Comparison of ENCODE assay signal across 8 cellular contexts in genomic region chr1:156385534-156386031, GRCh38. TPM values are rescaled to one million over a fixed set of nuclear protein-coding genes. Genes with fewer than 3 reads are reported as not detected.
DNase-seq lines count a peak whose midpoint lies in the region; TF ChIP-seq lines count a peak whose summit lies in the region.

No MANE protein-coding gene starts in this region.

- BruUV-seq in A673 (replicated peaks; lab: Mats Ljungman, UMichigan), result no TSS peak

- H3K36me3 ChIP-seq in A673 (ENCODE audit: insufficient read depth, low read length, poor library complexity, severe bottlenecking), result no peaks in the 10 kb centered on the region

- intact Hi-C loops in A673 (cut with micrococcal nuclease; ENCODE audit: unreplicated experiment), result loop anchor here (1.0 kb wide), 1 partner anchor 59 kb away; no protein-coding TSS in a partner anchor

- TF ChIP-seq CTCF in A673 (conservative IDR thresholded peaks at IDR 0.05; ENCODE audit: low read depth, low read length) (peak; percentile 96), GM20000 (IDR thresholded peaks at IDR 0.05; ENCODE audit: extremely low read depth, missing control alignments) (peak; percentile 57)

- H3K27me3 ChIP-seq in A673 (replicated peaks; ENCODE audit: insufficient read depth, low read depth, low read length, poor library complexity), result peaks cover 14% of the 10 kb centered on the region

- H3K27ac ChIP-seq in A673 (ENCODE audit: low read depth, low read length, poor library complexity, severe bottlenecking), result no peak overlapping the region

- CTCF ChIA-PET in A673 (lab: Charles Lee), result interaction anchor here (0.5 to 3.8 kb wide), 36 partner anchors 8 to 655 kb away, joined by 3 to 98 read pairs (median 4); partner anchors contain the start of gene NAXE

- H3K4me1 ChIP-seq in A673 (ENCODE audit: insufficient read depth, low read length, poor library complexity, severe bottlenecking), result no peaks in the 10 kb centered on the region

- no peak overlapping the region for H3K4me3 ChIP-seq in A673 (ENCODE audit: low read depth, low read length, poor library complexity, severe bottlenecking)

- DNase-seq in A673 (ENCODE audit: low spot score) (peak; percentile 83), GM20000 (ENCODE audit: low spot score) (peak; percentile 87), NCI-H345 treated with DMSO at 0.1 percent for 48 hours (lab: John Stamatoyannopoulos, UW; ENCODE audit: unreplicated experiment) (peak; percentile 98), left kidney (ENCODE audit: low read depth, low spot score) (peak; percentile 85), GF-D8 (lab: John Stamatoyannopoulos, UW) (no peak)
- peak; percentile 75 for DNase-seq in activated CD4-positive, CD25-positive, alpha-beta regulatory T cell treated with anti-CD3 and anti-CD28 coated beads, Interleukin-2, amount 50 U/mL, for 72 hours
- DNase-seq in central memory CD4-positive, alpha-beta T cell, result peak; percentile 76
- peak; percentile 42 to 58 (median 53) for DNase-seq in stimulated activated CD4-positive, alpha-beta T cell treated with anti-CD3 and anti-CD28 coated beads, TNF-alpha, amount 100 ng/mL, for 1 hour (ENCODE audit: low read depth in 3 of 3, low spot score in 1 of 3)

- POLR2A ChIA-PET in A673 (lab: Charles Lee; ENCODE audit: low non-redundant PET), result interaction anchor here (0.7 kb wide), 1 partner anchor 45 kb away, joined by 6 read pairs; no protein-coding TSS in a partner anchor

- H3K9me3 ChIP-seq in A673 (ENCODE audit: low read depth, low read length, poor library complexity, severe bottlenecking), result no peaks in the 10 kb centered on the region

RNA-seq across cellular contexts. Expression of gene RHBG, which starts 16.6 kb away (rescaled TPM):
- not detected in 2 replicates for total RNA-seq in A673 (2021)

RNA-seq across cellular contexts. Expression of gene TSACC, which starts 47.3 kb away (rescaled TPM):
- 1.0 TPM in 1 of 2 replicates, not detected in the other for total RNA-seq in A673 (2021)

RNA-seq across cellular contexts. Expression of gene CCT3, which starts 47.5 kb away (rescaled TPM):
- total RNA-seq in A673 (2021), result 619 and 678 TPM in 2 replicates
